ENCODE assay signal across 27 cellular contexts in the genomic region with DNA sequence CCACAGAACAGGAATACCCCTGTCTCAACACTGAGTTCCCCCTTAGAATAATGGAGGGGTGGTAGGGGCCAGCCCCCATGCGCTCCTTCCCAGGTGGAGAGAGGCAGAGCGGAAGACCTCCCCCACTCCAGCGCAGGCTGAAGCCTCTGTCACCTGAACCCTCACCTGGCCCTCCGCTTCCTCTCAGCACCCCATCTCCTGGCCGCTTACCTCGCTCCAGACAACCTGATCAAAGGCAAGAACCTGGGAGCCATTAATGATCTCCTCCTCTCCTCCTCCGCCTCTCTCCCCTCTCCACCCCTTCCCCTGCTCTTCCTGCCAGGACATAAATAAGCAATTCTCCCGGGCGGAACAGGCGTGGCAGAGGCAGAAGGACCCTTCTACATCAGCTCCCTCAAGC.
"Had no signal": no experiment of that assay in that cellular context is flagged by ENCODE, and none has a peak within 500 bp of the region (broad histone marks: within the 10 kb centered on the region; RNA-seq: fewer than 3 reads in every experiment).

No MANE protein-coding gene starts in this region.

- H3K36me3 Mint-ChIP-seq: activated naive CD8-positive, alpha-beta T cell treated with anti-CD3 and anti-CD28 coated beads, Interleukin-2, amount 10 ng/mL, durations not matched to agents 7 days and 5 days had no signal

- H3K4me3 ChIP-seq: adrenal gland, SK-N-MC had no signal

- H3K36me3 ChIP-seq: adrenal gland had no signal

- H3K9me3 ChIP-seq: adrenal gland had no signal

- H3K4me1 ChIP-seq: adrenal gland had no signal

- ATAC-seq: activated CD8-positive, alpha-beta T cell treated with anti-CD3 and anti-CD28 coated beads, Interleukin-2, amount 10 ng/mL, durations not matched to agents 7 days and 5 days; Panc1; Right ventricle myocardium inferior had no signal

- H3K27ac Mint-ChIP-seq: activated CD8-positive, alpha-beta T cell treated with anti-CD3 and anti-CD28 coated beads, Interleukin-2, amount 10 ng/mL, durations not matched to agents 7 days and 5 days; activated naive CD8-positive, alpha-beta T cell treated with anti-CD3 and anti-CD28 coated beads, Interleukin-2, amount 10 ng/mL, durations not matched to agents 7 days and 5 days; T-helper 1 cell treated with Interleukin-12 subunit alpha and Interleukin-12 subunit beta and Interleukin-4 antibody, amounts not matched to agents 30 μg/mL and 1 μg/mL, for 36 hours had no signal

- H3K27ac ChIP-seq: adrenal gland, SK-N-MC had no signal

- H3K4me3 Mint-ChIP-seq: activated CD8-positive, alpha-beta T cell treated with anti-CD3 and anti-CD28 coated beads, Interleukin-2, amount 10 ng/mL, durations not matched to agents 7 days and 5 days; activated naive CD8-positive, alpha-beta T cell treated with anti-CD3 and anti-CD28 coated beads, Interleukin-2, amount 10 ng/mL, durations not matched to agents 7 days and 5 days; T-helper 1 cell treated with Interleukin-12 subunit alpha and Interleukin-12 subunit beta and Interleukin-4 antibody, amounts not matched to agents 30 μg/mL and 1 μg/mL, for 36 hours had no signal

- H3K4me1 Mint-ChIP-seq: activated naive CD8-positive, alpha-beta T cell treated with anti-CD3 and anti-CD28 coated beads, Interleukin-2, amount 10 ng/mL, durations not matched to agents 7 days and 5 days had no signal

- H3K9me3 Mint-ChIP-seq: activated naive CD8-positive, alpha-beta T cell treated with anti-CD3 and anti-CD28 coated beads, Interleukin-2, amount 10 ng/mL, durations not matched to agents 7 days and 5 days; T-helper 1 cell treated with Interleukin-12 subunit alpha and Interleukin-12 subunit beta and Interleukin-4 antibody, amounts not matched to agents 30 μg/mL and 1 μg/mL, for 36 hours had no signal

- DNase-seq: activated CD4-positive, alpha-beta T cell treated with anti-CD3 and anti-CD28 coated beads for 48 hours; activated CD4-positive, alpha-beta T cell treated with anti-CD3 and anti-CD28 coated beads, Interleukin-2, amount 50 U/mL, for 4 hours; activated CD4-positive, CD25-positive, alpha-beta regulatory T cell treated with anti-CD3 and anti-CD28 coated beads, Interleukin-2, amount 50 U/mL, for 72 hours; activated CD8-positive, alpha-beta memory T cell treated with anti-CD3 and anti-CD28 coated beads, Interleukin-2, amount 50 U/mL, for 48 hours; activated CD8-positive, alpha-beta T cell treated with anti-CD3 and anti-CD28 coated beads, Interleukin-2, amount 10 ng/mL, durations not matched to agents 7 days and 5 days; activated naive CD4-positive, alpha-beta T cell treated with anti-CD3 and anti-CD28 coated beads, Interleukin-2, amount 50 U/mL, for 16 hours; activated naive CD8-positive, alpha-beta T cell treated with anti-CD3 and anti-CD28 coated beads, Interleukin-2, amount 10 ng/mL, durations not matched to agents 7 days and 5 days; activated T-cell treated with anti-CD3 and anti-CD28 coated beads, Interleukin-2, amount 50 U/mL, for 1 hour; adrenal gland; anterior cingulate cortex; MM.1S; NCI-H1105; NCI-H1436; NCI-H1694 treated with DMSO at 0.1 percent for 48 hours; NCI-H2081; NCI-H2171; NCI-H2227 treated with DMSO at 0.1 percent for 48 hours; NCI-H446 treated with DMSO at 0.1 percent for 48 hours; NCI-H524 treated with DMSO at 0.1 percent for 48 hours; NK-92 treated with Interleukin-12 subunit alpha and Interleukin-12 subunit beta, amount 100 ng/mL, for 24 hours; OCI-M1; RPMI8226; SW 1271 had no signal
